8 cellular contexts compared by ENCODE assay signal in genomic region chr9:129176786-129177442, GRCh38. TPM values are rescaled to one million over a fixed set of nuclear protein-coding genes. Genes with fewer than 3 reads are reported as not detected.
DNase-seq lines count a peak whose midpoint lies in the region; ATAC-seq, FAIRE-seq and TF ChIP-seq lines count a peak whose summit lies in the region.

No MANE protein-coding gene starts in this region.

- H3K27ac ChIP-seq in MM.1S (ENCODE audit: low read length) (peak overlapping the region; percentile 9; the same call in 1 of the 2 replicates), angular gyrus (ENCODE audit: low read depth, low read length) (peak overlapping the region; percentile 80), iPS-18a (ENCODE audit: low read length) (no peak overlapping the region), small intestine (ENCODE audit: low read depth in 1 of 2, low read length in 1 of 2) (peak overlapping the region; percentile 80 to 93)

- H3K4me1 ChIP-seq in MM.1S (ENCODE audit: low read length) (peaks cover 13% of the 10 kb centered on the region; the same call in 1 of the 2 replicates), iPS-18a (ENCODE audit: control insufficient read depth, low read depth, low read length) (peaks cover 18% of the 10 kb centered on the region), small intestine (ENCODE audit: control insufficient read depth in 2 of 2, insufficient read depth in 1 of 2, low read depth in 1 of 2, low read length in 1 of 2) (peaks cover 5 to 14% of the 10 kb centered on the region in 2 donors)

- no peaks in the 10 kb centered on the region for H3K9me2 ChIP-seq in MM.1S (replicated peaks; ENCODE audit: insufficient read depth, low read length)

- H3K36me3 ChIP-seq in MM.1S (replicated peaks; ENCODE audit: insufficient read depth, low read length): no peaks in the 10 kb centered on the region
- no peaks in the 10 kb centered on the region for H3K36me3 ChIP-seq in iPS-18a (ENCODE audit: control insufficient read depth, low read depth, low read length)
- no peaks in the 10 kb centered on the region for H3K36me3 ChIP-seq in small intestine (ENCODE audit: control insufficient read depth in 2 of 2, insufficient read depth in 2 of 2, low read length in 2 of 2)

- peaks cover 6% of the 10 kb centered on the region; the same call in 1 of the 2 replicates for H3K79me2 ChIP-seq in MM.1S (ENCODE audit: low read length)

- H3K4me3 ChIP-seq in MM.1S (ENCODE audit: low read length): peak overlapping the region; percentile 86
- peak overlapping the region; percentile 74 for H3K4me3 ChIP-seq in iPS-18a (ENCODE audit: low read length)
- peak overlapping the region; percentile 71 to 91 for H3K4me3 ChIP-seq in small intestine (ENCODE audit: low read depth in 1 of 2, low read length in 2 of 2)

- H3K9ac ChIP-seq in MM.1S (ENCODE audit: low read length) (peak overlapping the region; percentile 54; the same call in 1 of the 2 replicates), iPS-18a (ENCODE audit: low read length) (peak overlapping the region; percentile 14)

- FAIRE-seq in small intestine (lab: Jason Lieb, UNC): no peak

- DNase-seq in DMS153 treated with DMSO at 0.1 percent for 48 hours (lab: John Stamatoyannopoulos, UW; ENCODE audit: unreplicated experiment) (peak; percentile 3), DMS153 (lab: John Stamatoyannopoulos, UW) (no peak), MM.1S (peak; percentile 23), small intestine (no peak)

- no peaks in the 10 kb centered on the region for H3K9me3 ChIP-seq in MM.1S (replicated peaks; ENCODE audit: insufficient read depth, low read length)
- H3K9me3 ChIP-seq in iPS-18a (ENCODE audit: control insufficient read depth, low read depth, low read length): no peaks in the 10 kb centered on the region
- no peaks in the 10 kb centered on the region for H3K9me3 ChIP-seq in small intestine (ENCODE audit: control insufficient read depth, low read depth)

- peak overlapping the region; percentile 58 for H2AFZ ChIP-seq in MM.1S (ENCODE audit: low read length)

- WGBS in small intestine, 3 donors: 0 to 1% (median 0%) methylated on average over 36 to 70 of the region's 70 CpGs

- H3K4me2 ChIP-seq in MM.1S (ENCODE audit: low read depth, low read length): peak overlapping the region; percentile 100

- ATAC-seq in HG03565 (IDR thresholded peaks at IDR 0.05; ENCODE audit: unreplicated experiment): no peak
- no peak for ATAC-seq in GM21381 (IDR thresholded peaks at IDR 0.05; ENCODE audit: unreplicated experiment)

- H3K27me3 ChIP-seq in MM.1S (replicated peaks; ENCODE audit: insufficient read depth, low read length): peaks cover 19% of the 10 kb centered on the region
- H3K27me3 ChIP-seq in iPS-18a (ENCODE audit: control insufficient read depth, insufficient read depth, low read length): peaks cover 94% of the 10 kb centered on the region
- H3K27me3 ChIP-seq in small intestine (ENCODE audit: control insufficient read depth in 2 of 2, insufficient read depth in 2 of 2, low read length in 2 of 2): no peaks in the 10 kb centered on the region

- no peaks in the 10 kb centered on the region for H4K20me1 ChIP-seq in MM.1S (ENCODE audit: insufficient read depth, low read length)

- no peak for TF ChIP-seq CTCF in MM.1S (IDR thresholded peaks at IDR 0.05; ENCODE audit: low read length)

- peaks cover 27% of the 10 kb centered on the region for H3F3A ChIP-seq in MM.1S (ENCODE audit: insufficient read depth, low read length)

RNA-seq across cellular contexts. Expression of gene IER5L, which starts 1.1 kb away (rescaled TPM):
- 1 to 10 TPM in 2 of 3 donors, under 1 TPM in 1; 0.89 to 7.0 (median 2.2) TPM for polyA plus RNA-seq in small intestine

Comparison
In these comparisons a context has a peak if more than half of its experiments do, and no peak if none do; other contexts are left out.
1. DNase-seq: peak in DMS153 treated with DMSO at 0.1 percent for 48 hours (single experiment) and MM.1S (single experiment); none in DMS153 (single experiment) and small intestine (single experiment).
2. Peak in every context shown above with its lines, with median percentiles within 50 percentile points of each other: H3K4me3 ChIP-seq.